ENCODE assay signal across 3 cellular contexts in genomic region chr6:10589429-10589727, GRCh38.
TF ChIP-seq lines count a peak whose summit lies in the region.

No MANE protein-coding gene starts in this region.

TF ChIP-seq in SK-N-SH, 30 proteins besides CTCF, POLR2A, EP300 and RAD21 (continued from another document and continues in another):
- TF ChIP-seq CHD2 (IDR thresholded peaks at IDR 0.05; ENCODE audit: low read length, partially characterized antibody), result no peak
- TF ChIP-seq MAX (IDR thresholded peaks at IDR 0.05; ENCODE audit: low read depth), result no peak
- TF ChIP-seq, protein P1, sequence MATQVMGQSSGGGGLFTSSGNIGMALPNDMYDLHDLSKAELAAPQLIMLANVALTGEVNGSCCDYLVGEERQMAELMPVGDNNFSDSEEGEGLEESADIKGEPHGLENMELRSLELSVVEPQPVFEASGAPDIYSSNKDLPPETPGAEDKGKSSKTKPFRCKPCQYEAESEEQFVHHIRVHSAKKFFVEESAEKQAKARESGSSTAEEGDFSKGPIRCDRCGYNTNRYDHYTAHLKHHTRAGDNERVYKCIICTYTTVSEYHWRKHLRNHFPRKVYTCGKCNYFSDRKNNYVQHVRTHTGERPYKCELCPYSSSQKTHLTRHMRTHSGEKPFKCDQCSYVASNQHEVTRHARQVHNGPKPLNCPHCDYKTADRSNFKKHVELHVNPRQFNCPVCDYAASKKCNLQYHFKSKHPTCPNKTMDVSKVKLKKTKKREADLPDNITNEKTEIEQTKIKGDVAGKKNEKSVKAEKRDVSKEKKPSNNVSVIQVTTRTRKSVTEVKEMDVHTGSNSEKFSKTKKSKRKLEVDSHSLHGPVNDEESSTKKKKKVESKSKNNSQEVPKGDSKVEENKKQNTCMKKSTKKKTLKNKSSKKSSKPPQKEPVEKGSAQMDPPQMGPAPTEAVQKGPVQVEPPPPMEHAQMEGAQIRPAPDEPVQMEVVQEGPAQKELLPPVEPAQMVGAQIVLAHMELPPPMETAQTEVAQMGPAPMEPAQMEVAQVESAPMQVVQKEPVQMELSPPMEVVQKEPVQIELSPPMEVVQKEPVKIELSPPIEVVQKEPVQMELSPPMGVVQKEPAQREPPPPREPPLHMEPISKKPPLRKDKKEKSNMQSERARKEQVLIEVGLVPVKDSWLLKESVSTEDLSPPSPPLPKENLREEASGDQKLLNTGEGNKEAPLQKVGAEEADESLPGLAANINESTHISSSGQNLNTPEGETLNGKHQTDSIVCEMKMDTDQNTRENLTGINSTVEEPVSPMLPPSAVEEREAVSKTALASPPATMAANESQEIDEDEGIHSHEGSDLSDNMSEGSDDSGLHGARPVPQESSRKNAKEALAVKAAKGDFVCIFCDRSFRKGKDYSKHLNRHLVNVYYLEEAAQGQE (IDR thresholded peaks at IDR 0.05; ENCODE audit: low read depth, low read length), result no peak
- no peak for TF ChIP-seq SMC3 (IDR thresholded peaks at IDR 0.05; ENCODE audit: low read depth, low read length)
- TF ChIP-seq, protein P2, sequence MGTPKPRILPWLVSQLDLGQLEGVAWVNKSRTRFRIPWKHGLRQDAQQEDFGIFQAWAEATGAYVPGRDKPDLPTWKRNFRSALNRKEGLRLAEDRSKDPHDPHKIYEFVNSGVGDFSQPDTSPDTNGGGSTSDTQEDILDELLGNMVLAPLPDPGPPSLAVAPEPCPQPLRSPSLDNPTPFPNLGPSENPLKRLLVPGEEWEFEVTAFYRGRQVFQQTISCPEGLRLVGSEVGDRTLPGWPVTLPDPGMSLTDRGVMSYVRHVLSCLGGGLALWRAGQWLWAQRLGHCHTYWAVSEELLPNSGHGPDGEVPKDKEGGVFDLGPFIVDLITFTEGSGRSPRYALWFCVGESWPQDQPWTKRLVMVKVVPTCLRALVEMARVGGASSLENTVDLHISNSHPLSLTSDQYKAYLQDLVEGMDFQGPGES (IDR thresholded peaks at IDR 0.05; ENCODE audit: low read depth, low read length), result no peak
- TF ChIP-seq NRF1 (IDR thresholded peaks at IDR 0.05; ENCODE audit: low read depth, low read length), result no peak
- no peak for TF ChIP-seq FOXM1 (IDR thresholded peaks at IDR 0.05; ENCODE audit: low read depth)
- TF ChIP-seq TAF1 (IDR thresholded peaks at IDR 0.05; ENCODE audit: borderline replicate concordance, low read depth, low read length), result no peak
- TF ChIP-seq GATA2 (CRISPR knock-in tag; IDR thresholded peaks at IDR 0.05), result no peak
- TF ChIP-seq FOXJ3 (CRISPR knock-in tag; IDR thresholded peaks at IDR 0.05), result no peak
- TF ChIP-seq, protein P3, sequence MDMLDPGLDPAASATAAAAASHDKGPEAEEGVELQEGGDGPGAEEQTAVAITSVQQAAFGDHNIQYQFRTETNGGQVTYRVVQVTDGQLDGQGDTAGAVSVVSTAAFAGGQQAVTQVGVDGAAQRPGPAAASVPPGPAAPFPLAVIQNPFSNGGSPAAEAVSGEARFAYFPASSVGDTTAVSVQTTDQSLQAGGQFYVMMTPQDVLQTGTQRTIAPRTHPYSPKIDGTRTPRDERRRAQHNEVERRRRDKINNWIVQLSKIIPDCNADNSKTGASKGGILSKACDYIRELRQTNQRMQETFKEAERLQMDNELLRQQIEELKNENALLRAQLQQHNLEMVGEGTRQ (IDR thresholded peaks at IDR 0.05; ENCODE audit: borderline replicate concordance, low read depth, low read length), result no peak
- TF ChIP-seq, protein P4, sequence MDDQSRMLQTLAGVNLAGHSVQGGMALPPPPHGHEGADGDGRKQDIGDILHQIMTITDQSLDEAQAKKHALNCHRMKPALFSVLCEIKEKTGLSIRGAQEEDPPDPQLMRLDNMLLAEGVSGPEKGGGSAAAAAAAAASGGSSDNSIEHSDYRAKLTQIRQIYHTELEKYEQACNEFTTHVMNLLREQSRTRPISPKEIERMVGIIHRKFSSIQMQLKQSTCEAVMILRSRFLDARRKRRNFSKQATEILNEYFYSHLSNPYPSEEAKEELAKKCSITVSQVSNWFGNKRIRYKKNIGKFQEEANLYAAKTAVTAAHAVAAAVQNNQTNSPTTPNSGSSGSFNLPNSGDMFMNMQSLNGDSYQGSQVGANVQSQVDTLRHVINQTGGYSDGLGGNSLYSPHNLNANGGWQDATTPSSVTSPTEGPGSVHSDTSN (IDR thresholded peaks at IDR 0.05), result no peak

TF ChIP-seq in SK-N-SH treated with all-trans-retinoic acid at 6 μM for 48 hours, 23 proteins besides CTCF, POLR2A, EP300 and RAD21 (continued from another document):
- TF ChIP-seq POU6F1 (CRISPR knock-in tag; IDR thresholded peaks at IDR 0.05; ENCODE audit: borderline replicate concordance, low read depth) (no peak), ESRRG (CRISPR knock-in tag; IDR thresholded peaks at IDR 0.05) (no peak), CREB5 (CRISPR knock-in tag; IDR thresholded peaks at IDR 0.05; ENCODE audit: low read depth) (no peak), BACH2 (CRISPR knock-in tag; IDR thresholded peaks at IDR 0.05; ENCODE audit: borderline replicate concordance) (no peak), ARNTL (CRISPR knock-in tag; IDR thresholded peaks at IDR 0.05; ENCODE audit: borderline replicate concordance, low read depth) (no peak), ZNF8 (CRISPR knock-in tag; IDR thresholded peaks at IDR 0.05) (no peak), PPARA (CRISPR knock-in tag; IDR thresholded peaks at IDR 0.05; ENCODE audit: borderline replicate concordance) (no peak), ZFP30 (CRISPR knock-in tag; IDR thresholded peaks at IDR 0.05) (no peak)
- TF ChIP-seq, protein P5, sequence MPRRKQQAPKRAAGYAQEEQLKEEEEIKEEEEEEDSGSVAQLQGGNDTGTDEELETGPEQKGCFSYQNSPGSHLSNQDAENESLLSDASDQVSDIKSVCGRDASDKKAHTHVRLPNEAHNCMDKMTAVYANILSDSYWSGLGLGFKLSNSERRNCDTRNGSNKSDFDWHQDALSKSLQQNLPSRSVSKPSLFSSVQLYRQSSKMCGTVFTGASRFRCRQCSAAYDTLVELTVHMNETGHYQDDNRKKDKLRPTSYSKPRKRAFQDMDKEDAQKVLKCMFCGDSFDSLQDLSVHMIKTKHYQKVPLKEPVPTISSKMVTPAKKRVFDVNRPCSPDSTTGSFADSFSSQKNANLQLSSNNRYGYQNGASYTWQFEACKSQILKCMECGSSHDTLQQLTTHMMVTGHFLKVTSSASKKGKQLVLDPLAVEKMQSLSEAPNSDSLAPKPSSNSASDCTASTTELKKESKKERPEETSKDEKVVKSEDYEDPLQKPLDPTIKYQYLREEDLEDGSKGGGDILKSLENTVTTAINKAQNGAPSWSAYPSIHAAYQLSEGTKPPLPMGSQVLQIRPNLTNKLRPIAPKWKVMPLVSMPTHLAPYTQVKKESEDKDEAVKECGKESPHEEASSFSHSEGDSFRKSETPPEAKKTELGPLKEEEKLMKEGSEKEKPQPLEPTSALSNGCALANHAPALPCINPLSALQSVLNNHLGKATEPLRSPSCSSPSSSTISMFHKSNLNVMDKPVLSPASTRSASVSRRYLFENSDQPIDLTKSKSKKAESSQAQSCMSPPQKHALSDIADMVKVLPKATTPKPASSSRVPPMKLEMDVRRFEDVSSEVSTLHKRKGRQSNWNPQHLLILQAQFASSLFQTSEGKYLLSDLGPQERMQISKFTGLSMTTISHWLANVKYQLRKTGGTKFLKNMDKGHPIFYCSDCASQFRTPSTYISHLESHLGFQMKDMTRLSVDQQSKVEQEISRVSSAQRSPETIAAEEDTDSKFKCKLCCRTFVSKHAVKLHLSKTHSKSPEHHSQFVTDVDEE (CRISPR knock-in tag; IDR thresholded peaks at IDR 0.05), result no peak

TF ChIP-seq in GM23338, 12 proteins besides CTCF, POLR2A, EP300 and RAD21 (continued from another document):
- TF ChIP-seq, protein P1 (IDR thresholded peaks at IDR 0.05; ENCODE audit: unreplicated experiment), result no peak
- TF ChIP-seq, protein P6, sequence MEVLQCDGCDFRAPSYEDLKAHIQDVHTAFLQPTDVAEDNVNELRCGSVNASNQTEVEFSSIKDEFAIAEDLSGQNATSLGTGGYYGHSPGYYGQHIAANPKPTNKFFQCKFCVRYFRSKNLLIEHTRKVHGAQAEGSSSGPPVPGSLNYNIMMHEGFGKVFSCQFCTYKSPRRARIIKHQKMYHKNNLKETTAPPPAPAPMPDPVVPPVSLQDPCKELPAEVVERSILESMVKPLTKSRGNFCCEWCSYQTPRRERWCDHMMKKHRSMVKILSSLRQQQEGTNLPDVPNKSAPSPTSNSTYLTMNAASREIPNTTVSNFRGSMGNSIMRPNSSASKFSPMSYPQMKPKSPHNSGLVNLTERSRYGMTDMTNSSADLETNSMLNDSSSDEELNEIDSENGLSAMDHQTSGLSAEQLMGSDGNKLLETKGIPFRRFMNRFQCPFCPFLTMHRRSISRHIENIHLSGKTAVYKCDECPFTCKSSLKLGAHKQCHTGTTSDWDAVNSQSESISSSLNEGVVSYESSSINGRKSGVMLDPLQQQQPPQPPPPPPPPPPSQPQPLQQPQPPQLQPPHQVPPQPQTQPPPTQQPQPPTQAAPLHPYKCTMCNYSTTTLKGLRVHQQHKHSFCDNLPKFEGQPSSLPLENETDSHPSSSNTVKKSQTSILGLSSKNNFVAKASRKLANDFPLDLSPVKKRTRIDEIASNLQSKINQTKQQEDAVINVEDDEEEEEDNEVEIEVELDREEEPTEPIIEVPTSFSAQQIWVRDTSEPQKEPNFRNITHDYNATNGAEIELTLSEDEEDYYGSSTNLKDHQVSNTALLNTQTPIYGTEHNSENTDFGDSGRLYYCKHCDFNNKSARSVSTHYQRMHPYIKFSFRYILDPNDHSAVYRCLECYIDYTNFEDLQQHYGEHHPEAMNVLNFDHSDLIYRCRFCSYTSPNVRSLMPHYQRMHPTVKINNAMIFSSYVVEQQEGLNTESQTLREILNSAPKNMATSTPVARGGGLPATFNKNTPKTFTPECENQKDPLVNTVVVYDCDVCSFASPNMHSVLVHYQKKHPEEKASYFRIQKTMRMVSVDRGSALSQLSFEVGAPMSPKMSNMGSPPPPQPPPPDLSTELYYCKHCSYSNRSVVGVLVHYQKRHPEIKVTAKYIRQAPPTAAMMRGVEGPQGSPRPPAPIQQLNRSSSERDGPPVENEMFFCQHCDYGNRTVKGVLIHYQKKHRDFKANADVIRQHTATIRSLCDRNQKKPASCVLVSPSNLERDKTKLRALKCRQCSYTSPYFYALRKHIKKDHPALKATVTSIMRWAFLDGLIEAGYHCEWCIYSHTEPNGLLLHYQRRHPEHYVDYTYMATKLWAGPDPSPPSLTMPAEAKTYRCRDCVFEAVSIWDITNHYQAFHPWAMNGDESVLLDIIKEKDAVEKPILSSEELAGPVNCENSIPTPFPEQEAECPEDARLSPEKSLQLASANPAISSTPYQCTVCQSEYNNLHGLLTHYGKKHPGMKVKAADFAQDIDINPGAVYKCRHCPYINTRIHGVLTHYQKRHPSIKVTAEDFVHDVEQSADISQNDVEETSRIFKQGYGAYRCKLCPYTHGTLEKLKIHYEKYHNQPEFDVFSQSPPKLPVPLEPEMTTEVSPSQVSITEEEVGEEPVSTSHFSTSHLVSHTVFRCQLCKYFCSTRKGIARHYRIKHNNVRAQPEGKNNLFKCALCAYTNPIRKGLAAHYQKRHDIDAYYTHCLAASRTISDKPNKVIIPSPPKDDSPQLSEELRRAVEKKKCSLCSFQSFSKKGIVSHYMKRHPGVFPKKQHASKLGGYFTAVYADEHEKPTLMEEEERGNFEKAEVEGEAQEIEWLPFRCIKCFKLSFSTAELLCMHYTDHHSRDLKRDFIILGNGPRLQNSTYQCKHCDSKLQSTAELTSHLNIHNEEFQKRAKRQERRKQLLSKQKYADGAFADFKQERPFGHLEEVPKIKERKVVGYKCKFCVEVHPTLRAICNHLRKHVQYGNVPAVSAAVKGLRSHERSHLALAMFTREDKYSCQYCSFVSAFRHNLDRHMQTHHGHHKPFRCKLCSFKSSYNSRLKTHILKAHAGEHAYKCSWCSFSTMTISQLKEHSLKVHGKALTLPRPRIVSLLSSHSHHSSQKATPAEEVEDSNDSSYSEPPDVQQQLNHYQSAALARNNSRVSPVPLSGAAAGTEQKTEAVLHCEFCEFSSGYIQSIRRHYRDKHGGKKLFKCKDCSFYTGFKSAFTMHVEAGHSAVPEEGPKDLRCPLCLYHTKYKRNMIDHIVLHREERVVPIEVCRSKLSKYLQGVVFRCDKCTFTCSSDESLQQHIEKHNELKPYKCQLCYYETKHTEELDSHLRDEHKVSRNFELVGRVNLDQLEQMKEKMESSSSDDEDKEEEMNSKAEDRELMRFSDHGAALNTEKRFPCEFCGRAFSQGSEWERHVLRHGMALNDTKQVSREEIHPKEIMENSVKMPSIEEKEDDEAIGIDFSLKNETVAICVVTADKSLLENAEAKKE (CRISPR knock-in tag; IDR thresholded peaks at IDR 0.05), result no peak
- no peak for TF ChIP-seq POLR2AphosphoS5 (IDR thresholded peaks at IDR 0.05; ENCODE audit: low read depth)
- no peak for TF ChIP-seq ZNF331 (CRISPR knock-in tag; IDR thresholded peaks at IDR 0.05; ENCODE audit: low read depth)
- no peak for TF ChIP-seq NANOG (IDR thresholded peaks at IDR 0.05; ENCODE audit: borderline replicate concordance)
- no peak for TF ChIP-seq EZH2phosphoT487 (IDR thresholded peaks at IDR 0.05; ENCODE audit: unreplicated experiment)
- no peak for TF ChIP-seq ZNF114 (CRISPR knock-in tag; IDR thresholded peaks at IDR 0.05)
- no peak for TF ChIP-seq CREB1 (CRISPR knock-in tag; IDR thresholded peaks at IDR 0.05; ENCODE audit: low read depth)
- no peak for TF ChIP-seq ETS1 (IDR thresholded peaks at IDR 0.05)
- no peak for TF ChIP-seq JUNB (IDR thresholded peaks at IDR 0.05; ENCODE audit: unreplicated experiment)
- no peak for TF ChIP-seq EZH2 (IDR thresholded peaks at IDR 0.05; ENCODE audit: low read depth, unreplicated experiment)
